Comparison of ENCODE assay signal across 22 cellular contexts in the genomic region with DNA sequence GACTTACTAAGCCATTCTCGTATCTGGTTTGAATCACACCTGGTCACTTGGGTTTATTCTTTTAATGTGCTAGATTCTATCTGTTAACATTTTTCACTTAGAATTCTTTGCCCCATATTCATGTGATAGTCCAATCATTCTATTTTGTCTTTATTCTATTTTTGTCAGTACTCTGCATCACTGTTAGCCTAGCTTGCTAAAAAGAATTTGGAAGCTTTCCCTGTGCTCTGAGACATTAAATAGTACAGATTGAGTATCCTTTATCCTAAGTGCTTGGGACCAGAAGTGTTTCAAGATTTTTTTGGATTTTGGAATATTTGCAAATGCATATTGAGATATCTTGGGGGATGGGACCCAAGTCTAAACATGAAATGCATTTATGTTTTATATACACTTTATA.
"Had no signal": no experiment of that assay in that cellular context is flagged by ENCODE, and none has a peak within 500 bp of the region (broad histone marks: within the 10 kb centered on the region; RNA-seq: fewer than 3 reads in every experiment).

No MANE protein-coding gene starts in this region.

- H3K27me3 Mint-ChIP-seq: activated CD4-positive, alpha-beta T cell treated with anti-CD3 and anti-CD28 coated beads, Interleukin-2, amount 10 ng/mL, durations not matched to agents 24 days and 14 days; dendritic cell treated with granulocyte-macrophage colony-stimulating factor and Interleukin-4, amounts not matched to agents 40 ng/mL and 50 ng/mL, for 4 days; memory B cell; naive thymus-derived CD8-positive, alpha-beta T cell; stimulated activated naive CD8-positive, alpha-beta T cell treated with anti-CD3 and anti-CD28 coated beads, Interleukin-15, amount 100 ng/mL, for 72 hours had no signal

- H3K4me3 ChIP-seq: esophagus muscularis mucosa, left lung, ovary, right lobe of liver, smooth muscle cell, upper lobe of left lung had no signal

- H3K36me3 ChIP-seq: esophagus muscularis mucosa, left lung, ovary, right lobe of liver, upper lobe of left lung had no signal

- H3K4me3 Mint-ChIP-seq: activated CD4-positive, alpha-beta T cell treated with anti-CD3 and anti-CD28 coated beads, Interleukin-2, amount 10 ng/mL, durations not matched to agents 24 days and 14 days; activated naive CD4-positive, alpha-beta T cell treated with anti-CD3 and anti-CD28 coated beads for 36 hours; activated T-cell treated with anti-CD3 and anti-CD28 coated beads, Interleukin-2, amount 50 U/mL, for 4 hours; dendritic cell treated with granulocyte-macrophage colony-stimulating factor and Interleukin-4, amounts not matched to agents 40 ng/mL and 50 ng/mL, for 4 days; memory B cell; naive thymus-derived CD8-positive, alpha-beta T cell; stimulated activated naive CD8-positive, alpha-beta T cell treated with anti-CD3 and anti-CD28 coated beads, Interleukin-15, amount 100 ng/mL, for 72 hours; T-helper 1 cell treated with Interleukin-12 subunit alpha and Interleukin-12 subunit beta and Interleukin-4 antibody, amounts not matched to agents 30 μg/mL and 1 μg/mL, for 36 hours had no signal

- H3K4me1 ChIP-seq: right lobe of liver had no signal

- DNase-seq: activated CD4-positive, alpha-beta T cell treated with anti-CD3 and anti-CD28 coated beads, Interleukin-2, amount 10 ng/mL, durations not matched to agents 24 days and 14 days; activated CD8-positive, alpha-beta memory T cell treated with anti-CD3 and anti-CD28 coated beads, Interleukin-2, amount 50 U/mL, for 4 hours; activated naive CD4-positive, alpha-beta T cell treated with anti-CD3 and anti-CD28 coated beads for 36 hours; activated T-cell treated with anti-CD3 and anti-CD28 coated beads, Interleukin-2, amount 50 U/mL, for 4 hours; cerebellar nuclear complex; effector memory CD4-positive, alpha-beta T cell; foreskin keratinocyte; hypothalamus; kidney; left lung; naive thymus-derived CD8-positive, alpha-beta T cell; ovary; right lobe of liver; stimulated activated CD4-positive, alpha-beta T cell treated with anti-CD3 and anti-CD28 coated beads, Interleukin-4, amount 100 ng/mL, for 1 hour; stimulated activated naive CD8-positive, alpha-beta T cell treated with anti-CD3 and anti-CD28 coated beads, Interleukin-15, amount 100 ng/mL, for 72 hours; upper lobe of left lung had no signal

- H3K27me3 ChIP-seq: esophagus muscularis mucosa, foreskin keratinocyte, left lung, ovary, right lobe of liver, upper lobe of left lung had no signal

- H3K27ac ChIP-seq: foreskin keratinocyte, left lung, ovary, right lobe of liver, upper lobe of left lung had no signal

- H3K9me3 ChIP-seq: esophagus muscularis mucosa, ovary, right lobe of liver, upper lobe of left lung had no signal

- H3K4me2 ChIP-seq: smooth muscle cell had no signal

- ATAC-seq: activated T-cell treated with anti-CD3 and anti-CD28 coated beads, Interleukin-2, amount 50 U/mL, for 4 hours; foreskin keratinocyte; left lung; naive thymus-derived CD8-positive, alpha-beta T cell; right lobe of liver; stimulated activated naive CD8-positive, alpha-beta T cell treated with anti-CD3 and anti-CD28 coated beads, Interleukin-15, amount 100 ng/mL, for 72 hours had no signal

- FAIRE-seq: endothelial cell of umbilical vein, kidney had no signal

- H3K27ac Mint-ChIP-seq: activated CD4-positive, alpha-beta T cell treated with anti-CD3 and anti-CD28 coated beads, Interleukin-2, amount 10 ng/mL, durations not matched to agents 24 days and 14 days; activated naive CD4-positive, alpha-beta T cell treated with anti-CD3 and anti-CD28 coated beads for 36 hours; dendritic cell treated with granulocyte-macrophage colony-stimulating factor and Interleukin-4, amounts not matched to agents 40 ng/mL and 50 ng/mL, for 4 days; memory B cell; stimulated activated naive CD8-positive, alpha-beta T cell treated with anti-CD3 and anti-CD28 coated beads, Interleukin-15, amount 100 ng/mL, for 72 hours; T-helper 1 cell treated with Interleukin-12 subunit alpha and Interleukin-12 subunit beta and Interleukin-4 antibody, amounts not matched to agents 30 μg/mL and 1 μg/mL, for 36 hours had no signal

- H3K9me3 Mint-ChIP-seq: activated T-cell treated with anti-CD3 and anti-CD28 coated beads, Interleukin-2, amount 50 U/mL, for 4 hours; memory B cell had no signal
